ENCODE assay signal across 8 cellular contexts in the genomic region with DNA sequence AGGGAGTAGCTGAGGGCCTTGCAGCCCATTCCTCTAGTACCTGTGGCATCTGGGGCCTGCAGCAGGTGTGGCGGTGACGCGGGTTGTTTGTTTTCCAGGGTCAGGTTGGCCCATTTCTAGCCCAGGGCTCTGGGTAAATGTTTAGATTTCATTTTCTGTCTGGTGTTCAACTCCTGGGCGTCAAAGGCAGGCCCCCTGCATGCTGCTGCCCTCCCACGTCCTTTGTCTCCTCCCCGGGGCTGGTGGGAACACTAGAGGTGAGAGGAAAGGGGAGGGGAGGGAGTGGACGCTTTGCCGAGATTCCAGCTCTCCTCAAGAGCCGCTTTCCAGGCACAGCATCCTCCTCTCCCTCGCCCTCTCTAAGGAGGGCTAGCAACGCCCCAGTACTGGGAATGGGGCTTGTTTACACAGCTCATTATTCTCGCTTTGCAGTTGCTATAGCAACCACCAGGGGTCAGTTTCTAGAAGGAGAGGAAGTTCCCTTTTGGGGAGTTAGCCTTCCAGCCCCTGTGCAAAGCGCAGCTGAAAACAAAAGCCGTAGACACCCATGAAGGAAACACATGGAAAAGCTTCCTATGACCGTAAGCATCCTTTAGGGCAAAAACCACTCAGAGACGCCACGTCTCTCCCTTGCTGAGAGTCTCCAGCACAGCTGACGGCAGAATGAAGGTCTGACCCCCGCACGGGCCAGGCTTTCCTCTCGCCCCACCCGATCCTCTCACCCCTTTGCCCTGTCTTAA.
DNase-seq lines count a peak whose midpoint lies in the region; ATAC-seq and TF ChIP-seq lines count a peak whose summit lies in the region.

No MANE protein-coding gene starts in this region.

- H3K27ac ChIP-seq in SJCRH30: no peak overlapping the region

- ATAC-seq in GM21717 (IDR thresholded peaks at IDR 0.05; ENCODE audit: unreplicated experiment) (peak; percentile 78), esophagus mucosa (peak; percentile 69), mucosa of descending colon (peak; percentile 85)

- intact Hi-C loops in mucosa of descending colon (cut with DNase I, micrococcal nuclease): no loop called here

- DNase-seq in NCI-H345 (lab: John Stamatoyannopoulos, UW) (peak; percentile 2), NCI-H345 treated with DMSO at 0.1 percent for 48 hours (lab: John Stamatoyannopoulos, UW; ENCODE audit: unreplicated experiment) (no peak), KG1 (lab: John Stamatoyannopoulos, UW) (peak; percentile 14), SJCRH30 (peak; percentile 54 to 71), mucosa of descending colon (peak; percentile 57 to 71 (median 61)), NCI-H1930 (lab: John Stamatoyannopoulos, UW) (no peak)

- TF ChIP-seq CTCF in mucosa of descending colon (IDR thresholded peaks at IDR 0.05): no peak

- H3K9me3 ChIP-seq in SJCRH30 (replicated peaks) (no peaks in the 10 kb centered on the region), mucosa of descending colon (no peaks in the 10 kb centered on the region)

- H3K36me3 ChIP-seq in SJCRH30 (no peaks in the 10 kb centered on the region), mucosa of descending colon (ENCODE audit: low read depth) (no peaks in the 10 kb centered on the region)

- H3K4me1 ChIP-seq in SJCRH30 (no peaks in the 10 kb centered on the region), mucosa of descending colon (ENCODE audit: low read depth) (peaks cover 12% of the 10 kb centered on the region)

- no peak overlapping the region for H3K4me3 ChIP-seq in SJCRH30
- no peak overlapping the region for H3K4me3 ChIP-seq in mucosa of descending colon

- H3K27me3 ChIP-seq in SJCRH30: no peaks in the 10 kb centered on the region

Comparison
In these comparisons a context has a peak if more than half of its experiments do, and no peak if none do; other contexts are left out.
1. DNase-seq: peak in NCI-H345 (single experiment), KG1 (single experiment), SJCRH30 (2 of 2) and mucosa of descending colon (3 of 3); none in NCI-H345 treated with DMSO at 0.1 percent for 48 hours (single experiment) and NCI-H1930 (0 of 2).
2. Peak in every context shown above with its lines, with median percentiles within 50 percentile points of each other: ATAC-seq.